ENCODE assay signal across 9 cellular contexts in genomic region chr1:66294692-66295384, GRCh38.
DNase-seq lines count a peak whose midpoint lies in the region; ATAC-seq and TF ChIP-seq lines count a peak whose summit lies in the region.
"Had no signal": no experiment of that assay in that cellular context is flagged by ENCODE, and none has a peak within 500 bp of the region (broad histone marks: within the 10 kb centered on the region; RNA-seq: fewer than 3 reads in every experiment).

No MANE protein-coding gene starts in this region.

- DNase-seq in DMS53 (lab: John Stamatoyannopoulos, UW) (peak; percentile 52), DMS53 treated with DMSO at 0.1 percent for 48 hours (lab: John Stamatoyannopoulos, UW; ENCODE audit: unreplicated experiment) (no peak), SW480 (ENCODE audit: low spot score) (peak; percentile 53), fibroblast of the aortic adventitia (ENCODE audit: low read depth) (peak; percentile 87), Karpas-422 (no peak)
- no peak for DNase-seq in stimulated activated naive CD8-positive, alpha-beta T cell treated with anti-CD3 and anti-CD28 coated beads, Interleukin-15, Interleukin-2, amounts not matched to agents 100 U/mL and 50 U/mL, for 24 hours

- H3K9me3 ChIP-seq in Karpas-422 (ENCODE audit: low read length) = no peaks in the 10 kb centered on the region

- no peaks in the 10 kb centered on the region for H3K79me2 ChIP-seq in Karpas-422 (ENCODE audit: low read length)

- H3K9ac ChIP-seq in Karpas-422 (ENCODE audit: low read length) = no peak overlapping the region

- no peaks in the 10 kb centered on the region for H3K27me3 ChIP-seq in Karpas-422 (ENCODE audit: low read length)

- H4K20me1 ChIP-seq in Karpas-422 (ENCODE audit: insufficient read depth, low read depth, low read length) = no peaks in the 10 kb centered on the region

- no peaks in the 10 kb centered on the region for H3K9me2 ChIP-seq in Karpas-422 (replicated peaks; ENCODE audit: insufficient read depth, low read length)

- no peak for TF ChIP-seq CTCF in fibroblast of the aortic adventitia (IDR thresholded peaks at IDR 0.05; ENCODE audit: insufficient read depth, low read length)

- H3K4me3 ChIP-seq in fibroblast of the aortic adventitia (ENCODE audit: low read depth, low read length) (no peak overlapping the region), Karpas-422 (ENCODE audit: low read length) (no peak overlapping the region)

- no peaks in the 10 kb centered on the region for H3K36me3 ChIP-seq in Karpas-422 (ENCODE audit: insufficient read depth, low read length)

- peaks cover 6% of the 10 kb centered on the region for H3K4me1 ChIP-seq in Karpas-422 (ENCODE audit: low read length)

- H3K4me2 ChIP-seq in Karpas-422 (ENCODE audit: low read depth, low read length, poor library complexity, severe bottlenecking) = no peak overlapping the region

- H3K27ac ChIP-seq in Karpas-422 (ENCODE audit: low read length) = no peak overlapping the region
- H3K27ac ChIP-seq: 22Rv1 had no signal

- H2AFZ ChIP-seq in Karpas-422 (ENCODE audit: low read length) = no peak overlapping the region

- ATAC-seq in stimulated activated naive CD8-positive, alpha-beta T cell treated with anti-CD3 and anti-CD28 coated beads, Interleukin-15, Interleukin-2, amounts not matched to agents 100 U/mL and 50 U/mL, for 24 hours = peak; percentile 82
- ATAC-seq in HG03039 (IDR thresholded peaks at IDR 0.05; ENCODE audit: unreplicated experiment) (no peak), GM18870 (IDR thresholded peaks at IDR 0.05; ENCODE audit: unreplicated experiment) (no peak)

Comparison
In these comparisons a context has a peak if more than half of its experiments do, and no peak if none do; other contexts are left out.
1. DNase-seq: peak in DMS53 (single experiment), SW480 (single experiment) and fibroblast of the aortic adventitia (single experiment); none in DMS53 treated with DMSO at 0.1 percent for 48 hours (single experiment), stimulated activated naive CD8-positive, alpha-beta T cell treated with anti-CD3 and anti-CD28 coated beads, Interleukin-15, Interleukin-2, amounts not matched to agents 100 U/mL and 50 U/mL, for 24 hours (single experiment) and Karpas-422 (single experiment).